ENCODE assay signal across 23 cellular contexts in the genomic region with DNA sequence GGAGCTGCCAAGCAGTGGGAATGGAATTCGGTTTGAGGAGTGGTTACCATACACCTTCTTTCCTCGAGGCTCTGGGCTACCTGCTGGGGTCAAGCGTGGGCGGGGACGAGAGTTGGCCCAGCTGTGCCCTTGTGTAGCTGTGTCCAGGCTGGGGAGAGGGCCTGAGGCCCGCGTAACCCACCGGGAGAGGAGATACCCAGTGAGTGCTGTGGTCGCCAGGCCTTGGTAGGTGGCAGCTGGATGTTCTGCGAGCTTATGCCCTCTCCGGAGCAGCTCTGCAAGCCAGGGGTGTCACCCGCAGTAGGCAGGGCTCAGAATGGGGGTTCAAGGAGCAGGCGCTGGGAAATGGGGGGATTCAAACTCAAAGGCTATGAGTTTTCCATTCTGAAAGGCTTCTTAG.
"Had no signal": no experiment of that assay in that cellular context is flagged by ENCODE, and none has a peak within 500 bp of the region (broad histone marks: within the 10 kb centered on the region; RNA-seq: fewer than 3 reads in every experiment).

No MANE protein-coding gene starts in this region.

- DNase-seq: effector memory CD4-positive, alpha-beta T cell; esophagus squamous epithelium; foreskin fibroblast; glutamatergic neuron; immature natural killer cell; left colon; lower lobe of right lung; mesenchymal stem cell; midbrain; right lobe of liver; stimulated activated CD4-positive, alpha-beta T cell treated with anti-CD3 and anti-CD28 coated beads, Interleukin-4, amount 100 ng/mL, for 1 hour; stimulated activated CD8-positive, alpha-beta memory T cell treated with anti-CD3 and anti-CD28 coated beads, Interleukin-4, amount 100 ng/mL, for 48 hours; stimulated activated naive CD8-positive, alpha-beta T cell treated with anti-CD3 and anti-CD28 coated beads, Interleukin-15, Interleukin-2, amounts not matched to agents 100 U/mL and 50 U/mL, for 24 hours; testis; upper lobe of right lung had no signal

- H3K4me1 ChIP-seq: esophagus squamous epithelium, lower lobe of right lung, parathyroid adenoma, prostate gland, right lobe of liver, testis, upper lobe of right lung had no signal

- H3K9ac ChIP-seq: parathyroid adenoma had no signal

- ATAC-seq: gastroesophageal sphincter; left colon; lower lobe of right lung; natural killer cell treated with Interleukin-12 subunit alpha and Interleukin-12 subunit beta and Interleukin-15 and Interleukin-18, amount 100 ng/mL, for 72 hours; right lobe of liver; stimulated activated effector memory CD8-positive, alpha-beta T cell treated with anti-CD3 and anti-CD28 coated beads, Interleukin-12 subunit alpha, Interleukin-12 subunit beta, amount 100 ng/mL, for 72 hours; stimulated activated naive CD8-positive, alpha-beta T cell treated with anti-CD3 and anti-CD28 coated beads, Interleukin-15, Interleukin-2, amounts not matched to agents 100 U/mL and 50 U/mL, for 24 hours; upper lobe of right lung had no signal

- H3K27ac Mint-ChIP-seq: immature natural killer cell; natural killer cell treated with Interleukin-12 subunit alpha and Interleukin-12 subunit beta and Interleukin-15 and Interleukin-18, amount 100 ng/mL, for 72 hours; stimulated activated effector memory CD8-positive, alpha-beta T cell treated with anti-CD3 and anti-CD28 coated beads, Interleukin-12 subunit alpha, Interleukin-12 subunit beta, amount 100 ng/mL, for 72 hours had no signal

- H3K36me3 Mint-ChIP-seq: immature natural killer cell; natural killer cell treated with Interleukin-12 subunit alpha and Interleukin-12 subunit beta and Interleukin-15 and Interleukin-18, amount 100 ng/mL, for 72 hours; stimulated activated effector memory CD8-positive, alpha-beta T cell treated with anti-CD3 and anti-CD28 coated beads, Interleukin-12 subunit alpha, Interleukin-12 subunit beta, amount 100 ng/mL, for 72 hours had no signal

- H3K9me3 Mint-ChIP-seq: immature natural killer cell; natural killer cell treated with Interleukin-12 subunit alpha and Interleukin-12 subunit beta and Interleukin-15 and Interleukin-18, amount 100 ng/mL, for 72 hours; stimulated activated effector memory CD8-positive, alpha-beta T cell treated with anti-CD3 and anti-CD28 coated beads, Interleukin-12 subunit alpha, Interleukin-12 subunit beta, amount 100 ng/mL, for 72 hours had no signal

- H3K4me3 Mint-ChIP-seq: immature natural killer cell; natural killer cell treated with Interleukin-12 subunit alpha and Interleukin-12 subunit beta and Interleukin-15 and Interleukin-18, amount 100 ng/mL, for 72 hours; stimulated activated effector memory CD8-positive, alpha-beta T cell treated with anti-CD3 and anti-CD28 coated beads, Interleukin-12 subunit alpha, Interleukin-12 subunit beta, amount 100 ng/mL, for 72 hours had no signal

- H3K27me3 ChIP-seq: gastroesophageal sphincter, right lobe of liver, testis, tibial nerve, upper lobe of right lung, vagina had no signal

- H3K27ac ChIP-seq: coronary artery, esophagus squamous epithelium, gastroesophageal sphincter, lower lobe of right lung, parathyroid adenoma, prostate gland, right lobe of liver, testis, tibial nerve, upper lobe of right lung, vagina had no signal

- H3K4me1 Mint-ChIP-seq: immature natural killer cell; stimulated activated effector memory CD8-positive, alpha-beta T cell treated with anti-CD3 and anti-CD28 coated beads, Interleukin-12 subunit alpha, Interleukin-12 subunit beta, amount 100 ng/mL, for 72 hours had no signal

- H3K9me3 ChIP-seq: esophagus squamous epithelium, gastroesophageal sphincter, lower lobe of right lung, prostate gland, right lobe of liver, testis, tibial nerve, upper lobe of right lung, vagina had no signal

- H3K36me3 ChIP-seq: esophagus squamous epithelium, gastroesophageal sphincter, lower lobe of right lung, prostate gland, right lobe of liver, tibial nerve, upper lobe of right lung, vagina had no signal

- H3K4me3 ChIP-seq: coronary artery, esophagus squamous epithelium, gastroesophageal sphincter, lower lobe of right lung, prostate gland, right lobe of liver, testis, tibial nerve, upper lobe of right lung, vagina had no signal
